ENCODE assay signal across 9 cellular contexts in genomic region chr2:174336403-174337336, GRCh38. TPM values are rescaled to one million over a fixed set of nuclear protein-coding genes. Genes with fewer than 3 reads are reported as not detected.
DNase-seq lines count a peak whose midpoint lies in the region; ATAC-seq, FAIRE-seq and TF ChIP-seq lines count a peak whose summit lies in the region.
"Had no signal": no experiment of that assay in that cellular context is flagged by ENCODE, and none has a peak within 500 bp of the region (broad histone marks: within the 10 kb centered on the region; RNA-seq: fewer than 3 reads in every experiment).

No MANE protein-coding gene starts in this region.

- FAIRE-seq in bronchial epithelial cell (lab: Jason Lieb, UNC) (no peak), frontal cortex (lab: Jason Lieb, UNC) (no peak)
- FAIRE-seq: G401.6 had no signal

- H3K4me1 ChIP-seq in mucosa of descending colon (ENCODE audit: low read depth): peaks cover 52% of the 10 kb centered on the region

- POLR2A ChIA-PET in RWPE1 (lab: Yijun Ruan, JAX; ENCODE audit: low non-redundant PET): interaction anchor here (0.5 kb wide), 1 partner anchor 940 kb away, joined by 3 read pairs; no protein-coding TSS in a partner anchor

- peaks cover 77% of the 10 kb centered on the region for H3K27me3 ChIP-seq in bronchial epithelial cell (ENCODE audit: control insufficient read depth, insufficient read depth, low read length)

- CTCF ChIA-PET in RWPE1 (lab: Yijun Ruan, JAX): interaction anchor here (0.6 to 1.6 kb wide), 9 partner anchors 8 to 1310 kb away, joined by 3 to 5 read pairs (median 3); partner anchors contain the start of gene OLA1

- intact Hi-C loops in mucosa of descending colon (cut with DNase I, micrococcal nuclease): loop anchor here in 1 of 2 donors (10.0 kb wide), 1 partner anchor 932 kb away; no protein-coding TSS in a partner anchor

- H3K4me3 ChIP-seq in bronchial epithelial cell (ENCODE audit: low read depth, low read length) (peak overlapping the region; percentile 28), mucosa of descending colon (no peak overlapping the region)

- H3K9me3 ChIP-seq in mucosa of descending colon: no peaks in the 10 kb centered on the region

- TF ChIP-seq CTCF in RWPE1 (conservative IDR thresholded peaks at IDR 0.05; ENCODE audit: low read depth) (peak; percentile 62), bronchial epithelial cell (IDR thresholded peaks at IDR 0.05; ENCODE audit: insufficient read depth, low read length, severe bottlenecking) (no peak), mucosa of descending colon (IDR thresholded peaks at IDR 0.05) (peak; percentile 8)

- DNase-seq in activated CD4-positive, CD25-positive, alpha-beta regulatory T cell (lab: John Stamatoyannopoulos, UW): no peak
- peak; percentile 70 for DNase-seq in HK-2 (ENCODE audit: unreplicated experiment)
- peak; percentile 54 for DNase-seq in RWPE1 (ENCODE audit: low spot score)
- no peak for DNase-seq in bronchial epithelial cell (ENCODE audit: low read depth)
- peak; percentile 61 to 79 (median 70) for DNase-seq in mucosa of descending colon
- DNase-seq in frontal cortex (ENCODE audit: low spot score in 2 of 2): no peak

- H3K36me3 ChIP-seq in bronchial epithelial cell (ENCODE audit: control insufficient read depth, insufficient read depth, low read length) (no peaks in the 10 kb centered on the region), mucosa of descending colon (ENCODE audit: low read depth) (no peaks in the 10 kb centered on the region)

- peak; percentile 33 to 50 for ATAC-seq in activated CD4-positive, CD25-positive, alpha-beta regulatory T cell treated with anti-CD3 and anti-CD28 coated beads, Interleukin-2, amount 50 U/mL, for 24 hours
- ATAC-seq in mucosa of descending colon (peak; percentile 86), HG03342 (IDR thresholded peaks at IDR 0.05; ENCODE audit: unreplicated experiment) (no peak)

- no peak overlapping the region for H3K27ac ChIP-seq in RWPE1

RNA-seq across cellular contexts. Expression of gene SP9, which starts 1.9 kb away (rescaled TPM):
- total RNA-seq in bronchial epithelial cell (not detected in 2 replicates), mucosa of descending colon (not detected), frontal cortex (7.7 TPM)

RNA-seq across cellular contexts. Expression of gene SCRN3, which starts 58.9 kb away (rescaled TPM):
- 20.0 and 21.8 TPM in 2 replicates for total RNA-seq in bronchial epithelial cell
- total RNA-seq in mucosa of descending colon: 10 to 100 TPM; 21.9 to 24.9 (median 22.7) TPM
- 42.4 TPM for total RNA-seq in frontal cortex

Comparison
In these comparisons a context has a peak if more than half of its experiments do, and no peak if none do; other contexts are left out.
1. DNase-seq: peak in HK-2 (single experiment), RWPE1 (single experiment) and mucosa of descending colon (3 of 3); none in activated CD4-positive, CD25-positive, alpha-beta regulatory T cell (0 of 4), bronchial epithelial cell (single experiment) and frontal cortex (0 of 2).